ENCODE assay signal across 10 cellular contexts in the genomic region with DNA sequence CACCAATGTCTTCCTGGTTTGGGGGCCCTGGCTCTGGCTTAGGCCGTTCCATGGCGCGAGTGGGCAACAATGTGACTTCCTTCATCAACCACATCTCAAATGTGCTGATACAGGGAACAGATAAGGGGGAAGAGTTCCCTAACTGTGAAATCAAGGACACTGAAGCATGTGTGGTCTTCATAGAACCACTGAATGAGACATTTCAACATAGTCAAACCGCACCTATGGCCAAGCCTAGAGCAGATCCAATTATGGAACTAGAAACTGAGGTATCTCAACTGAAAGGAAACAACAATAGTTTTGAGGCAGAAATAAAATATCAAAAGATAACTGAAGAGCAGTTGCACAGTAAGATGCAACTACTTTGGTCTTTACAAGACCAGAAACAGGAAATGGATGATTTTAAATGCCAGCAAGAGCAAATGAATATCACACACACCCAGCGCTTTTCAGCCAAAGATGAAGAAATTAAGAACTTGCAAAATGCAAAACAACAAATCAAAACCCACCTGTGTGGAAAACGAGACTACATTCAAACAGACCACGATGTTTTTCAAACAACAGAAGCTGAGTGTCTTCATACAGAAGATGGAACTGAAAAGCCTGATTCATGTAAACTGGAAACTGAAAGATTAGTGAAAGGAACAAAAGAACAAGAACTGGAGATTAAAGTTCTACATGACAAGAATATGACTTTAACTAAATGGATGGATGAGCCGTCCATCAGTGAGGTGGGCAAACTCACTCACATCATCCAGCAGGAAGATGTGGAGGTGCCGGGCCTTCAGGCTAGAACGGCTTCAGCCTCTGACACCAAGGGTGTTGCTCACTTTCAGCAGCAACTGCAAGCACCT. TPM values are rescaled to one million over a fixed set of nuclear protein-coding genes. Genes with fewer than 3 reads are reported as not detected.
DNase-seq lines count a peak whose midpoint lies in the region; ATAC-seq, FAIRE-seq and TF ChIP-seq lines count a peak whose summit lies in the region.
"Had no signal": no experiment of that assay in that cellular context is flagged by ENCODE, and none has a peak within 500 bp of the region (broad histone marks: within the 10 kb centered on the region; RNA-seq: fewer than 3 reads in every experiment).

No MANE protein-coding gene starts in this region.

- H2AFZ ChIP-seq in KMS-11 (ENCODE audit: low read depth) (peak overlapping the region; percentile 38; the same call in 1 of the 2 replicates), GM12878 (ENCODE audit: control insufficient read depth, low read depth, low read length) (peak overlapping the region; percentile 42)

- BruUV-seq in GM12878 (replicated peaks; lab: Mats Ljungman, UMichigan) = no TSS peak

- FAIRE-seq in GM12891 (lab: Jason Lieb, UNC) (peak; percentile 91), GM12878 (lab: Jason Lieb, UNC) (peak; percentile 98)
- FAIRE-seq: astrocyte, G401.6 had no signal

- DNase-seq in GM12891 (ENCODE audit: insufficient read length, low spot score) = no peak
- no peak for DNase-seq in GM12878 (ENCODE audit: low read depth, low spot score)
- no peak for DNase-seq in NCI-H128 (lab: John Stamatoyannopoulos, UW; ENCODE audit: unreplicated experiment)
- DNase-seq in DMS 273 treated with DMSO at 0.1 percent for 48 hours (lab: John Stamatoyannopoulos, UW) = no peak
- DNase-seq in Right ventricle myocardium superior = no peak

- CTCF ChIA-PET in GM12878 (lab: Yijun Ruan, JAX) = no interaction called here

- H3K9ac ChIP-seq in KMS-11 (peak overlapping the region; percentile 8; the same call in 1 of the 2 replicates), GM12878 (ENCODE audit: control insufficient read depth, insufficient read depth, low read length) (no peak overlapping the region; the same call in 1 of the 2 replicates)

- intact Hi-C loops in GM12878 (cut with micrococcal nuclease; ENCODE audit: unreplicated experiment) = no loop called here
- intact Hi-C loops in Right ventricle myocardium superior (cut with DNase I) = no loop called here

- SMC1A ChIA-PET in GM12878 (lab: Charles Lee; ENCODE audit: uncharacterized antibody, unreplicated experiment) = interaction anchor here (0.9 to 1.3 kb wide), 5 partner anchors 8 to 129 kb away, joined by 3 to 6 read pairs (median 4); no protein-coding TSS in a partner anchor

- TF ChIP-seq CTCF in KMS-11 (conservative IDR thresholded peaks at IDR 0.05; ENCODE audit: low read depth, low read length) (no peak), GM12878 (IDR thresholded peaks at IDR 0.05 in 2 of 3, conservative IDR thresholded peaks at IDR 0.05 in 1 of 3; ENCODE audit: control insufficient read depth in 2 of 3, extremely low read depth in 1 of 3, insufficient read depth in 1 of 3, low read depth in 3 of 3, low read length in 3 of 3) (no peak)

- no peak overlapping the region for H3K4me3 ChIP-seq in KMS-11 (IDR thresholded peaks at IDR 0.05; ENCODE audit: insufficient read depth, low read depth, low read length)
- peak overlapping the region; percentile 37; the same call in 1 of the 2 replicates for H3K4me3 ChIP-seq in GM12878

- ATAC-seq in GM21390 (IDR thresholded peaks at IDR 0.05; ENCODE audit: unreplicated experiment) (peak; percentile 74), GM12878 (peak; percentile 80), HG03439 (IDR thresholded peaks at IDR 0.05; ENCODE audit: unreplicated experiment) (no peak), Right ventricle myocardium superior (ENCODE audit: poor library complexity) (no peak)

- H3K36me3 ChIP-seq in KMS-11 (ENCODE audit: insufficient read depth) (no peaks in the 10 kb centered on the region), GM12878 (ENCODE audit: control insufficient read depth in 2 of 2, insufficient read depth in 2 of 2, low read length in 1 of 2) (no peaks in the 10 kb centered on the region)

- H4K20me1 ChIP-seq in KMS-11 (ENCODE audit: insufficient read depth) = no peaks in the 10 kb centered on the region
- no peaks in the 10 kb centered on the region for H4K20me1 ChIP-seq in GM12878 (ENCODE audit: control insufficient read depth, insufficient read depth)

- peak overlapping the region; percentile 40 for H3K4me2 ChIP-seq in KMS-11
- H3K4me2 ChIP-seq in GM12878 (ENCODE audit: control insufficient read depth, insufficient read depth) = peak overlapping the region; percentile 77

- TF ChIP-seq POLR2A in GM12891 (IDR thresholded peaks at IDR 0.05; ENCODE audit: low read depth, low read length) (no peak), GM12878 (IDR thresholded peaks at IDR 0.05; ENCODE audit: low read depth, low read length) (no peak)

- no peak for TF ChIP-seq RAD21 in GM12878 (IDR thresholded peaks at IDR 0.05; ENCODE audit: insufficient read depth, low read depth, low read length)

- RAD21 ChIA-PET in GM12878 (lab: Charles Lee; ENCODE audit: unreplicated experiment) = no interaction called here

- H3K4me1 ChIP-seq in KMS-11 (ENCODE audit: low read depth, poor library complexity, severe bottlenecking) (peaks cover 19% of the 10 kb centered on the region), GM12878 (ENCODE audit: control insufficient read depth, insufficient read depth, low read length) (peaks cover 23% of the 10 kb centered on the region)

- H3K27ac ChIP-seq in KMS-11 (peak overlapping the region; percentile 35; the same call in 1 of the 2 replicates), GM12878 (ENCODE audit: control insufficient read depth, insufficient read depth) (peak overlapping the region; percentile 69)

- no peak for TF ChIP-seq EP300 in GM12878 (IDR thresholded peaks at IDR 0.05; ENCODE audit: borderline replicate concordance in 1 of 2, control insufficient read depth in 1 of 2, low read depth in 2 of 2, low read length in 2 of 2)

- POLR2A ChIA-PET in GM12878 (lab: Charles Lee) = interaction anchor here (0.5 to 1.0 kb wide), 2 partner anchors 14 to 194 kb away, joined by 3 read pairs; no protein-coding TSS in a partner anchor

- WGBS in GM12878 (ENCODE audit: insufficient coverage, insufficient replicate concordance, low lambda C conversion rate, missing lambda C conversion rate) = 26% methylated on average over 10 of the region's 10 CpGs

- in situ Hi-C loops in GM12878 (cut with MboI) = no loop called here

- H3K79me2 ChIP-seq in KMS-11 (ENCODE audit: insufficient read depth, low read depth) (no peaks in the 10 kb centered on the region), GM12878 (ENCODE audit: control insufficient read depth, insufficient read depth, low read length) (no peaks in the 10 kb centered on the region)

- H3K9me3 ChIP-seq in GM12878 (replicated peaks; ENCODE audit: control insufficient read depth, insufficient read depth, low read length) = no peaks in the 10 kb centered on the region

- H3K27me3 ChIP-seq in KMS-11 (ENCODE audit: insufficient read depth, low read depth) = peaks cover 2% of the 10 kb centered on the region; the same call in 1 of the 2 replicates
- H3K27me3 ChIP-seq in GM12878 (replicated peaks in 1 of 2; ENCODE audit: control insufficient read depth in 2 of 2, insufficient read depth in 2 of 2, low read length in 1 of 2) = no peaks in the 10 kb centered on the region

TF ChIP-seq in GM12891, 5 proteins besides CTCF, POLR2A, EP300 and RAD21:
- TF ChIP-seq SPI1 (IDR thresholded peaks at IDR 0.05; ENCODE audit: low read depth, low read length) (no peak; the same call in 1 of the 2 replicates), PAX5 (IDR thresholded peaks at IDR 0.05; ENCODE audit: insufficient read depth, low read length, severe bottlenecking) (no peak), TAF1 (IDR thresholded peaks at IDR 0.05; ENCODE audit: low read depth, low read length) (no peak), POU2F2 (IDR thresholded peaks at IDR 0.05; ENCODE audit: low read depth, low read length) (no peak), POLR2AphosphoS5 (IDR thresholded peaks at IDR 0.05; ENCODE audit: low read depth, low read length) (no peak)

TF ChIP-seq in GM12878, 131 proteins besides CTCF, POLR2A, EP300 and RAD21 (continues in another document):
- TF ChIP-seq, protein P1, sequence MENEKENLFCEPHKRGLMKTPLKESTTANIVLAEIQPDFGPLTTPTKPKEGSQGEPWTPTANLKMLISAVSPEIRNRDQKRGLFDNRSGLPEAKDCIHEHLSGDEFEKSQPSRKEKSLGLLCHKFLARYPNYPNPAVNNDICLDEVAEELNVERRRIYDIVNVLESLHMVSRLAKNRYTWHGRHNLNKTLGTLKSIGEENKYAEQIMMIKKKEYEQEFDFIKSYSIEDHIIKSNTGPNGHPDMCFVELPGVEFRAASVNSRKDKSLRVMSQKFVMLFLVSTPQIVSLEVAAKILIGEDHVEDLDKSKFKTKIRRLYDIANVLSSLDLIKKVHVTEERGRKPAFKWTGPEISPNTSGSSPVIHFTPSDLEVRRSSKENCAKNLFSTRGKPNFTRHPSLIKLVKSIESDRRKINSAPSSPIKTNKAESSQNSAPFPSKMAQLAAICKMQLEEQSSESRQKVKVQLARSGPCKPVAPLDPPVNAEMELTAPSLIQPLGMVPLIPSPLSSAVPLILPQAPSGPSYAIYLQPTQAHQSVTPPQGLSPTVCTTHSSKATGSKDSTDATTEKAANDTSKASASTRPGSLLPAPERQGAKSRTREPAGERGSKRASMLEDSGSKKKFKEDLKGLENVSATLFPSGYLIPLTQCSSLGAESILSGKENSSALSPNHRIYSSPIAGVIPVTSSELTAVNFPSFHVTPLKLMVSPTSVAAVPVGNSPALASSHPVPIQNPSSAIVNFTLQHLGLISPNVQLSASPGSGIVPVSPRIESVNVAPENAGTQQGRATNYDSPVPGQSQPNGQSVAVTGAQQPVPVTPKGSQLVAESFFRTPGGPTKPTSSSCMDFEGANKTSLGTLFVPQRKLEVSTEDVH (IDR thresholded peaks at IDR 0.05; ENCODE audit: low read depth, partially characterized antibody) = no peak
- TF ChIP-seq NBN (IDR thresholded peaks at IDR 0.05) = no peak
- no peak for TF ChIP-seq ZZZ3 (IDR thresholded peaks at IDR 0.05; ENCODE audit: control insufficient read depth, insufficient read length, low read depth)

RNA-seq across cellular contexts. Expression of a gene that starts 18.1 kb away (rescaled TPM):
- 32.3 TPM for polyA plus RNA-seq in GM12891 (2012; ENCODE audit: low read depth, missing spikeins)
- 45.0 and 52.6 TPM in 2 replicates for total RNA-seq in GM12878 (2013; cell fraction: nucleolus; rRNA removed)
- total RNA-seq in GM12878 (2014; rRNA removed) (22.3 and 24.8 TPM in 2 replicates), GM12878 (2014; rRNA removed; fragmentation: Illumina TruSeq; extraction: Trizol) (19.7 and 20.2 TPM in 2 replicates), GM12878 (2021) (35.6 and 37.0 TPM in 2 replicates), Right ventricle myocardium superior (32.1 TPM)
- polyA plus RNA-seq in GM12878 (2011; ENCODE audit: low read depth) = 29.4 TPM
- polyA plus RNA-seq in GM12878 (2011; rRNA removed) (31.2 and 36.2 TPM in 2 replicates), GM12878 (2014; fragmentation: Illumina TruSeq; extraction: Trizol) (30.9 and 35.5 TPM in 2 replicates), GM12878 (2014; fragmentation: Nextera tagmentation; extraction: Ambion mirVana) (10 to 100 TPM; 34.1 to 37.8 TPM), GM12878 (2014; rRNA removed) (22.2 and 24.3 TPM in 2 replicates), GM12878 (2016; fragmentation: Nextera tagmentation; extraction: Ambion mirVana) (10 to 100 TPM; 45.6 to 51.2 TPM)
- 25.4 and 27.3 TPM in 2 replicates for polyA plus RNA-seq in GM12878 (2011; cell fraction: cytosol; rRNA removed)
- 20.8 and 23.2 TPM in 2 replicates for polyA plus RNA-seq in GM12878 (2011; cell fraction: nucleus; rRNA removed)
- polyA plus RNA-seq in GM12878 (2012) = 30.4 and 37.0 TPM in 2 replicates
- 28.6 and 33.3 TPM in 2 replicates for polyA minus RNA-seq in GM12878 (2011; rRNA and poly(A)+ RNA removed)
- 14.2 and 15.3 TPM in 2 replicates for polyA minus RNA-seq in GM12878 (2011; cell fraction: cytosol; rRNA and poly(A)+ RNA removed)
- polyA minus RNA-seq in GM12878 (2011; cell fraction: nucleus; rRNA and poly(A)+ RNA removed) = 15.6 and 24.3 TPM in 2 replicates

Comparison
In these comparisons a context has a peak if more than half of its experiments do, and no peak if none do; other contexts are left out.
1. ATAC-seq: peak in GM21390 (single experiment) and GM12878 (single experiment); none in HG03439 (single experiment) and Right ventricle myocardium superior (single experiment).